ENCODE assay signal across 8 cellular contexts in the genomic region with DNA sequence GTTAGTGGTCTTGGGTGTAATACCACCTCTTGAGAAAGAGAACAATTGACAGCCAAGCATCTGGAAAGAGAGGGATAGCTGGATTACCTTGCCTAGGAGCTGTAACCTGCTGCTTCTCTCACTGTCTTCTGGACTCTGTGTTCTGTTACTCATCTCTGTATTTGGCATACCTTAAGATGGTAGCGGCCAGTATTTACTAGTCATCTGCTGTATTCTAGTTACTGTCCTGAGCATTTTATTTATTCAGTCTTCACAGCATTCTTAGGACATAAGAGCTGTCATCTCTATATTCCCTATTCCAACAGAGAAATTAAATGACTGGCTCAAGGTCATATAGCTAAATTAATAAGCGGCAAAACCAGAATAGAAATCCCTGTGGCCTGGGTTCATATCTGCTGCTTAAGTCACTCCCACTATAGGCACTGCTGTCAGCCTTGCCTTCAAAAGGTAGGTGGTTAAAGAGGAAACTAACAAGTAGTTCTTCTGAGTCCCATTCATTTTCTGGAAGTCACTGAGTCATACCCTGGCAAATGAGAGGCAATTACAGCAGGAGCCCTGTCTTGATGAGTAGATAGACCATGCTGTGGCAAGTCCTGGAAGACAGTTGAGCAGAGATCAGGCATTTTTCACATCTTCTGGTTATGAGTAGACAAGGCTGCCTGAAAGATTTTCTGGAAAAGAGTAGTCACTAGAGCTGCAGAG.
DNase-seq lines count a peak whose midpoint lies in the region; ATAC-seq and TF ChIP-seq lines count a peak whose summit lies in the region.

No MANE protein-coding gene starts in this region.

- H3K4me1 ChIP-seq in HEK293 (ENCODE audit: control insufficient read depth, insufficient read depth, low read length) (no peaks in the 10 kb centered on the region), right atrium auricular region (peaks cover 0 to 62% of the 10 kb centered on the region in 2 donors), testis (peaks cover 5% of the 10 kb centered on the region)

- no peak for TF ChIP-seq POLR2A in testis (IDR thresholded peaks at IDR 0.05)

- H3K9me3 ChIP-seq in HEK293 (ENCODE audit: control insufficient read depth, insufficient read depth, low read depth, low read length): no peaks in the 10 kb centered on the region
- no peaks in the 10 kb centered on the region for H3K9me3 ChIP-seq in right atrium auricular region
- H3K9me3 ChIP-seq in testis: no peaks in the 10 kb centered on the region

- DNase-seq in ACHN: peak; percentile 30
- DNase-seq in activated T-cell treated with anti-CD3 and anti-CD28 coated beads, Interleukin-2, amount 50 U/mL, for 4 hours: peak; percentile 23
- DNase-seq in right atrium auricular region (ENCODE audit: low spot score): no peak
- DNase-seq in foreskin melanocyte: no peak
- no peak for DNase-seq in testis

- H3K27ac Mint-ChIP-seq in stimulated activated naive CD8-positive, alpha-beta T cell treated with anti-CD3 and anti-CD28 coated beads, Interleukin-15, Interleukin-2, amounts not matched to agents 100 ng/mL and 50 ng/mL, for 24 hours: peak overlapping the region; percentile 97

- peaks cover 79% of the 10 kb centered on the region for H3K4me1 Mint-ChIP-seq in activated T-cell treated with anti-CD3 and anti-CD28 coated beads, Interleukin-2, amount 50 U/mL, for 4 hours (ENCODE audit: low read depth)
- H3K4me1 Mint-ChIP-seq in stimulated activated naive CD8-positive, alpha-beta T cell treated with anti-CD3 and anti-CD28 coated beads, Interleukin-15, Interleukin-2, amounts not matched to agents 100 ng/mL and 50 ng/mL, for 24 hours (ENCODE audit: low read depth): peaks cover 96% of the 10 kb centered on the region

- no peak for TF ChIP-seq CTCF in HEK293 (tag by site-specific recombination; IDR thresholded peaks at IDR 0.05)
- TF ChIP-seq CTCF in right atrium auricular region (IDR thresholded peaks at IDR 0.05): no peak
- no peak for TF ChIP-seq CTCF in testis (IDR thresholded peaks at IDR 0.05)

- H3K4me3 ChIP-seq in HEK293 (ENCODE audit: low read depth, low read length): no peak overlapping the region
- H3K4me3 ChIP-seq in right atrium auricular region: no peak overlapping the region
- no peak overlapping the region for H3K4me3 ChIP-seq in testis

- CTCF ChIA-PET in HEK293 (lab: Yijun Ruan, JAX): interaction anchor here (0.8 to 6.9 kb wide), 13 partner anchors 10 to 236 kb away, joined by 3 to 48 read pairs (median 5); a partner anchor contains a TSS

- H3K4me3 Mint-ChIP-seq in activated T-cell treated with anti-CD3 and anti-CD28 coated beads, Interleukin-2, amount 50 U/mL, for 4 hours: peak overlapping the region; percentile 35
- peak overlapping the region; percentile 61 for H3K4me3 Mint-ChIP-seq in stimulated activated naive CD8-positive, alpha-beta T cell treated with anti-CD3 and anti-CD28 coated beads, Interleukin-15, Interleukin-2, amounts not matched to agents 100 ng/mL and 50 ng/mL, for 24 hours

- H3K36me3 ChIP-seq in HEK293 (ENCODE audit: control insufficient read depth in 2 of 2, insufficient read depth in 1 of 2, low read length in 2 of 2) (peaks cover 20 to 34% of the 10 kb centered on the region in 2 experiments), right atrium auricular region (peaks cover 32% of the 10 kb centered on the region), testis (ENCODE audit: low read depth, missing control alignments) (no peaks in the 10 kb centered on the region)

- 82 to 89% methylated on average over 2 of the region's 2 CpGs for WGBS in testis, 2 donors

- intact Hi-C loops in testis (cut with DNase I; ENCODE audit: low total_unique reads): no loop called here

- in situ Hi-C loops in ACHN (cut with HindIII; ENCODE audit: low pct_ligation_motif_present, low pct_unique_long_range_greater_than_20kb, low sequenced_read_pairs): no loop called here

- H3K27me3 ChIP-seq in right atrium auricular region: no peaks in the 10 kb centered on the region
- H3K27me3 ChIP-seq in testis: no peaks in the 10 kb centered on the region

- POLR2A ChIA-PET in HEK293 (lab: Yijun Ruan, JAX): no interaction called here

- ATAC-seq in activated T-cell treated with anti-CD3 and anti-CD28 coated beads, Interleukin-2, amount 50 U/mL, for 4 hours: peak; percentile 91 to 95
- no peak for ATAC-seq in HG03469 (IDR thresholded peaks at IDR 0.05; ENCODE audit: unreplicated experiment)

- no peak overlapping the region for H3K27ac ChIP-seq in HEK293 (ENCODE audit: extremely low read depth, low read depth, low read length)
- peak overlapping the region; percentile 52 to 55 for H3K27ac ChIP-seq in right atrium auricular region
- no peak overlapping the region for H3K27ac ChIP-seq in testis

- peaks cover 24% of the 10 kb centered on the region for H3K36me3 Mint-ChIP-seq in activated T-cell treated with anti-CD3 and anti-CD28 coated beads, Interleukin-2, amount 50 U/mL, for 4 hours (ENCODE audit: insufficient read depth)
- H3K36me3 Mint-ChIP-seq in stimulated activated naive CD8-positive, alpha-beta T cell treated with anti-CD3 and anti-CD28 coated beads, Interleukin-15, Interleukin-2, amounts not matched to agents 100 ng/mL and 50 ng/mL, for 24 hours (ENCODE audit: low read depth): peaks cover 42% of the 10 kb centered on the region

- no peaks in the 10 kb centered on the region for H3K9me3 Mint-ChIP-seq in activated T-cell treated with anti-CD3 and anti-CD28 coated beads, Interleukin-2, amount 50 U/mL, for 4 hours
- no peaks in the 10 kb centered on the region for H3K9me3 Mint-ChIP-seq in stimulated activated naive CD8-positive, alpha-beta T cell treated with anti-CD3 and anti-CD28 coated beads, Interleukin-15, Interleukin-2, amounts not matched to agents 100 ng/mL and 50 ng/mL, for 24 hours

- no peaks in the 10 kb centered on the region for H3K27me3 Mint-ChIP-seq in activated T-cell treated with anti-CD3 and anti-CD28 coated beads, Interleukin-2, amount 50 U/mL, for 4 hours (ENCODE audit: low read depth)
- H3K27me3 Mint-ChIP-seq in stimulated activated naive CD8-positive, alpha-beta T cell treated with anti-CD3 and anti-CD28 coated beads, Interleukin-15, Interleukin-2, amounts not matched to agents 100 ng/mL and 50 ng/mL, for 24 hours: no peaks in the 10 kb centered on the region

TF ChIP-seq in HEK293, 187 proteins besides CTCF, POLR2A, EP300 and RAD21:
- TF ChIP-seq KLF1 (tag by site-specific recombination; IDR thresholded peaks at IDR 0.05) (no peak), OSR2 (tag by site-specific recombination; IDR thresholded peaks at IDR 0.05) (peak; percentile 61), EGR2 (tag by site-specific recombination; IDR thresholded peaks at IDR 0.05; ENCODE audit: low read depth) (no peak), ZBTB17 (tag by site-specific recombination; IDR thresholded peaks at IDR 0.05) (peak; percentile 38; the same call in 1 of the 2 replicates), ZNF274 (IDR thresholded peaks at IDR 0.05; ENCODE audit: low read length) (no peak), ZNF274 (tag by site-specific recombination; IDR thresholded peaks at IDR 0.05; ENCODE audit: borderline replicate concordance) (no peak), SETDB1 (IDR thresholded peaks at IDR 0.05; ENCODE audit: insufficient read length, low read length) (no peak)

Comparison
In these comparisons a context has a peak if more than half of its experiments do, and no peak if none do; other contexts are left out.
1. DNase-seq: peak in ACHN (single experiment) and activated T-cell treated with anti-CD3 and anti-CD28 coated beads, Interleukin-2, amount 50 U/mL, for 4 hours (single experiment); none in right atrium auricular region (single experiment), foreskin melanocyte (single experiment) and testis (single experiment).
2. H3K27ac ChIP-seq: peak in right atrium auricular region (2 of 2); none in HEK293 (single experiment) and testis (0 of 2).